1 cellular context compared by ENCODE assay signal in the genomic region with DNA sequence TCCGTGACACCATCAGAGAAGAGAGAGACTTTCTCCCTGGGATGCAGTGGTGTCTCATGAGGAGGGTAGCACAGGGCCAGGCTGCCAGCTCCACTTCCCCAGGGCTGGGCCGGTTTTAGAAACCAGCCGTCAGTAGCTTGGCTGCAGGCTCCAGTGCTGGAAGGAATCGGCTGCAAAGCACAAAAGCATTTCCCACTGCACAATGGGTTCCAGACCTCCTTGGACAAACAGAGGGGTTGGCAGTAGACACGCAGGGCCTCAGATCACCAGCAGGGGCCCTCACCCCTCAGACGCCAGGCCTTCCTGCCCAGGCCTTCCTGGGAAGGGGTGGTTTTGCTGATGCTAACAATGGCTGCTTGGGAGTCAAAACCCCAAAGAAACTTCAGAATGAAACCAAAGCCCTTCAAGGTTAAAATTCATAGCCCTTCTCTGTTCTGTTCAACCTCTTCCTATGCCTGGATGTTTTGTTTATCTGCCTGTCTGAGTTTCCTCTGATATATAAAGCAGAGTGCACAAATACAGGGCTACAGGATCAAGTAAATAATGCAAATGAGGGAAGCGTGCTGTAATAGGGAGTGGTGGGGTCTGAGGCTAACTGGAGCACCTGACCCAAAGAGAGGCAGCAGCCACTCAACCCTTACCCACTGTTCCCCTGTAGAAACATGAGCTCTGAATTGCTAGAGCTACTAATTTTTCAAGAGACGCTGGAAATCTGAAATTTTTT.
TF ChIP-seq lines count a peak whose summit lies in the region.

No MANE protein-coding gene starts in this region.

TF ChIP-seq in HepG2, 621 proteins besides CTCF, POLR2A, EP300 and RAD21 (continued from another document and continues in another):
- TF ChIP-seq, protein P1, sequence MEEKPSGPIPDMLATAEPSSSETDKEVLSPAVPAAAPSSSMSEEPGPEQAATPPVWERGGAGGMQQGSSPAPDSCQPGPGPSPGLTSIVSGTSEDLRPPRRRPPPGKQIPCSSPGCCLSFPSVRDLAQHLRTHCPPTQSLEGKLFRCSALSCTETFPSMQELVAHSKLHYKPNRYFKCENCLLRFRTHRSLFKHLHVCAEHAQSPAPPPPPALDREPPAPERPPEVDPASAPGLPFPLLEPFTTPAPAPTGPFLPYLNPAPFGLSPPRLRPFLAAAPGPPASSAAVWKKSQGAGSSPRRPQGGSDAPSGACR (CRISPR knock-in tag; IDR thresholded peaks at IDR 0.05) = no peak
- TF ChIP-seq CEBPG (CRISPR knock-in tag; IDR thresholded peaks at IDR 0.05) (no peak), ZNF75D (CRISPR knock-in tag; IDR thresholded peaks at IDR 0.05; ENCODE audit: borderline replicate concordance) (no peak), ZNF841 (CRISPR knock-in tag; IDR thresholded peaks at IDR 0.05; ENCODE audit: borderline replicate concordance) (no peak), ZFP36L1 (CRISPR knock-in tag; IDR thresholded peaks at IDR 0.05) (no peak), ZNF746 (CRISPR knock-in tag; IDR thresholded peaks at IDR 0.05) (no peak), ZNF790 (CRISPR knock-in tag; IDR thresholded peaks at IDR 0.05; ENCODE audit: borderline replicate concordance) (no peak), NFKBIZ (CRISPR knock-in tag; IDR thresholded peaks at IDR 0.05) (no peak), HIVEP1 (CRISPR knock-in tag; IDR thresholded peaks at IDR 0.05) (no peak), MBNL3 (CRISPR knock-in tag; conservative IDR thresholded peaks at IDR 0.05) (no peak), ATF7 (IDR thresholded peaks at IDR 0.05) (no peak), ATF7 (CRISPR knock-in tag; IDR thresholded peaks at IDR 0.05) (no peak), TCF7 (IDR thresholded peaks at IDR 0.05; ENCODE audit: low read depth) (no peak), TRIM22 (IDR thresholded peaks at IDR 0.05) (no peak), JUND (CRISPR knock-in tag; IDR thresholded peaks at IDR 0.05) (no peak), ZNF367 (CRISPR knock-in tag; IDR thresholded peaks at IDR 0.05; ENCODE audit: borderline replicate concordance) (no peak), XBP1 (CRISPR knock-in tag; IDR thresholded peaks at IDR 0.05) (no peak), ZNF335 (CRISPR knock-in tag; IDR thresholded peaks at IDR 0.05) (no peak), ZNF740 (CRISPR knock-in tag; IDR thresholded peaks at IDR 0.05) (no peak), YEATS2 (CRISPR knock-in tag; IDR thresholded peaks at IDR 0.05; ENCODE audit: borderline replicate concordance) (peak; percentile 42; the same call in 1 of the 2 replicates), ZNF672 (CRISPR knock-in tag; IDR thresholded peaks at IDR 0.05) (no peak), HNRNPUL1 (IDR thresholded peaks at IDR 0.05; ENCODE audit: low read depth, low read length) (no peak), MAZ (IDR thresholded peaks at IDR 0.05; ENCODE audit: borderline replicate concordance, low read depth, low read length) (no peak), MAZ (CRISPR knock-in tag; IDR thresholded peaks at IDR 0.05; ENCODE audit: low read depth) (no peak; the same call in 1 of the 2 replicates), MXD3 (CRISPR knock-in tag; IDR thresholded peaks at IDR 0.05) (no peak), ZNF761 (CRISPR knock-in tag; conservative IDR thresholded peaks at IDR 0.05) (no peak), PAF1 (CRISPR knock-in tag; IDR thresholded peaks at IDR 0.05) (no peak), KDM5A (IDR thresholded peaks at IDR 0.05; ENCODE audit: borderline replicate concordance, low read length) (no peak), FOXC1 (CRISPR knock-in tag; IDR thresholded peaks at IDR 0.05; ENCODE audit: borderline replicate concordance) (no peak), ZNF333 (CRISPR knock-in tag; IDR thresholded peaks at IDR 0.05; ENCODE audit: borderline replicate concordance) (no peak), CBX1 (IDR thresholded peaks at IDR 0.05; ENCODE audit: low read depth) (no peak), ZFP36 (IDR thresholded peaks at IDR 0.05; ENCODE audit: borderline replicate concordance, low read depth, low read length, partially characterized antibody) (no peak), HOXA7 (CRISPR knock-in tag; IDR thresholded peaks at IDR 0.05) (no peak), GPN1 (CRISPR knock-in tag; IDR thresholded peaks at IDR 0.05; ENCODE audit: borderline replicate concordance) (no peak), LBX2 (CRISPR knock-in tag; IDR thresholded peaks at IDR 0.05; ENCODE audit: borderline replicate concordance) (no peak), ZNF138 (CRISPR knock-in tag; IDR thresholded peaks at IDR 0.05; ENCODE audit: low read depth) (no peak), ZNF577 (CRISPR knock-in tag; IDR thresholded peaks at IDR 0.05; ENCODE audit: borderline replicate concordance, low read depth) (no peak), HMGA1 (CRISPR knock-in tag; conservative IDR thresholded peaks at IDR 0.05) (no peak), DR1 (CRISPR knock-in tag; IDR thresholded peaks at IDR 0.05) (no peak), ZSCAN31 (CRISPR knock-in tag; IDR thresholded peaks at IDR 0.05; ENCODE audit: low read depth) (no peak)
- TF ChIP-seq, protein P2, sequence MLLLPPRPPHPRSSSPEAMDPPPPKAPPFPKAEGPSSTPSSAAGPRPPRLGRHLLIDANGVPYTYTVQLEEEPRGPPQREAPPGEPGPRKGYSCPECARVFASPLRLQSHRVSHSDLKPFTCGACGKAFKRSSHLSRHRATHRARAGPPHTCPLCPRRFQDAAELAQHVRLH (CRISPR knock-in tag; IDR thresholded peaks at IDR 0.05; ENCODE audit: borderline replicate concordance, low read depth) = no peak
- TF ChIP-seq, protein P3, sequence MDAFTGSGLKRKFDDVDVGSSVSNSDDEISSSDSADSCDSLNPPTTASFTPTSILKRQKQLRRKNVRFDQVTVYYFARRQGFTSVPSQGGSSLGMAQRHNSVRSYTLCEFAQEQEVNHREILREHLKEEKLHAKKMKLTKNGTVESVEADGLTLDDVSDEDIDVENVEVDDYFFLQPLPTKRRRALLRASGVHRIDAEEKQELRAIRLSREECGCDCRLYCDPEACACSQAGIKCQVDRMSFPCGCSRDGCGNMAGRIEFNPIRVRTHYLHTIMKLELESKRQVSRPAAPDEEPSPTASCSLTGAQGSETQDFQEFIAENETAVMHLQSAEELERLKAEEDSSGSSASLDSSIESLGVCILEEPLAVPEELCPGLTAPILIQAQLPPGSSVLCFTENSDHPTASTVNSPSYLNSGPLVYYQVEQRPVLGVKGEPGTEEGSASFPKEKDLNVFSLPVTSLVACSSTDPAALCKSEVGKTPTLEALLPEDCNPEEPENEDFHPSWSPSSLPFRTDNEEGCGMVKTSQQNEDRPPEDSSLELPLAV (CRISPR knock-in tag; conservative IDR thresholded peaks at IDR 0.05; ENCODE audit: low read depth) = no peak
- TF ChIP-seq, protein P4, sequence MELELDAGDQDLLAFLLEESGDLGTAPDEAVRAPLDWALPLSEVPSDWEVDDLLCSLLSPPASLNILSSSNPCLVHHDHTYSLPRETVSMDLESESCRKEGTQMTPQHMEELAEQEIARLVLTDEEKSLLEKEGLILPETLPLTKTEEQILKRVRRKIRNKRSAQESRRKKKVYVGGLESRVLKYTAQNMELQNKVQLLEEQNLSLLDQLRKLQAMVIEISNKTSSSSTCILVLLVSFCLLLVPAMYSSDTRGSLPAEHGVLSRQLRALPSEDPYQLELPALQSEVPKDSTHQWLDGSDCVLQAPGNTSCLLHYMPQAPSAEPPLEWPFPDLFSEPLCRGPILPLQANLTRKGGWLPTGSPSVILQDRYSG (CRISPR knock-in tag; IDR thresholded peaks at IDR 0.05) = no peak
- TF ChIP-seq, protein P5, sequence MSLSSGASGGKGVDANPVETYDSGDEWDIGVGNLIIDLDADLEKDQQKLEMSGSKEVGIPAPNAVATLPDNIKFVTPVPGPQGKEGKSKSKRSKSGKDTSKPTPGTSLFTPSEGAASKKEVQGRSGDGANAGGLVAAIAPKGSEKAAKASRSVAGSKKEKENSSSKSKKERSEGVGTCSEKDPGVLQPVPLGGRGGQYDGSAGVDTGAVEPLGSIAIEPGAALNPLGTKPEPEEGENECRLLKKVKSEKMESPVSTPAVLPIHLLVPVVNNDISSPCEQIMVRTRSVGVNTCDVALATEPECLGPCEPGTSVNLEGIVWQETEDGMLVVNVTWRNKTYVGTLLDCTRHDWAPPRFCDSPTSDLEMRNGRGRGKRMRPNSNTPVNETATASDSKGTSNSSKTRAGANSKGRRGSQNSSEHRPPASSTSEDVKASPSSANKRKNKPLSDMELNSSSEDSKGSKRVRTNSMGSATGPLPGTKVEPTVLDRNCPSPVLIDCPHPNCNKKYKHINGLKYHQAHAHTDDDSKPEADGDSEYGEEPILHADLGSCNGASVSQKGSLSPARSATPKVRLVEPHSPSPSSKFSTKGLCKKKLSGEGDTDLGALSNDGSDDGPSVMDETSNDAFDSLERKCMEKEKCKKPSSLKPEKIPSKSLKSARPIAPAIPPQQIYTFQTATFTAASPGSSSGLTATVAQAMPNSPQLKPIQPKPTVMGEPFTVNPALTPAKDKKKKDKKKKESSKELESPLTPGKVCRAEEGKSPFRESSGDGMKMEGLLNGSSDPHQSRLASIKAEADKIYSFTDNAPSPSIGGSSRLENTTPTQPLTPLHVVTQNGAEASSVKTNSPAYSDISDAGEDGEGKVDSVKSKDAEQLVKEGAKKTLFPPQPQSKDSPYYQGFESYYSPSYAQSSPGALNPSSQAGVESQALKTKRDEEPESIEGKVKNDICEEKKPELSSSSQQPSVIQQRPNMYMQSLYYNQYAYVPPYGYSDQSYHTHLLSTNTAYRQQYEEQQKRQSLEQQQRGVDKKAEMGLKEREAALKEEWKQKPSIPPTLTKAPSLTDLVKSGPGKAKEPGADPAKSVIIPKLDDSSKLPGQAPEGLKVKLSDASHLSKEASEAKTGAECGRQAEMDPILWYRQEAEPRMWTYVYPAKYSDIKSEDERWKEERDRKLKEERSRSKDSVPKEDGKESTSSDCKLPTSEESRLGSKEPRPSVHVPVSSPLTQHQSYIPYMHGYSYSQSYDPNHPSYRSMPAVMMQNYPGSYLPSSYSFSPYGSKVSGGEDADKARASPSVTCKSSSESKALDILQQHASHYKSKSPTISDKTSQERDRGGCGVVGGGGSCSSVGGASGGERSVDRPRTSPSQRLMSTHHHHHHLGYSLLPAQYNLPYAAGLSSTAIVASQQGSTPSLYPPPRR (CRISPR knock-in tag; IDR thresholded peaks at IDR 0.05; ENCODE audit: borderline replicate concordance) = no peak
- TF ChIP-seq, protein P6, sequence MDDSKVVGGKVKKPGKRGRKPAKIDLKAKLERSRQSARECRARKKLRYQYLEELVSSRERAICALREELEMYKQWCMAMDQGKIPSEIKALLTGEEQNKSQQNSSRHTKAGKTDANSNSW (CRISPR knock-in tag; IDR thresholded peaks at IDR 0.05; ENCODE audit: borderline replicate concordance) = no peak
- TF ChIP-seq, protein P7, sequence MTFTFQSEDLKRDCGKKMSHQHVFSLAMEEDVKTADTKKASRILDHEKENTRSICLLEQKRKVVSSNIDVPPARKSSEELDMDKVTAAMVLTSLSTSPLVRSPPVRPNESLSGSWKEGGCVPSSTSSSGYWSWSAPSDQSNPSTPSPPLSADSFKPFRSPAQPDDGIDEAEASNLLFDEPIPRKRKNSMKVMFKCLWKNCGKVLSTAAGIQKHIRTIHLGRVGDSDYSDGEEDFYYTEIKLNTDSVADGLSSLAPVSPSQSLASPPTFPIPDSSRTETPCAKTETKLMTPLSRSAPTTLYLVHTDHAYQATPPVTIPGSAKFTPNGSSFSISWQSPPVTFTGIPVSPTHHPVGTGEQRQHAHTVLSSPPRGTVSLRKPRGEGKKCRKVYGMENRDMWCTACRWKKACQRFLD (CRISPR knock-in tag; IDR thresholded peaks at IDR 0.05; ENCODE audit: borderline replicate concordance) = no peak
